Comparison of ENCODE assay signal across 14 cellular contexts in the genomic region with DNA sequence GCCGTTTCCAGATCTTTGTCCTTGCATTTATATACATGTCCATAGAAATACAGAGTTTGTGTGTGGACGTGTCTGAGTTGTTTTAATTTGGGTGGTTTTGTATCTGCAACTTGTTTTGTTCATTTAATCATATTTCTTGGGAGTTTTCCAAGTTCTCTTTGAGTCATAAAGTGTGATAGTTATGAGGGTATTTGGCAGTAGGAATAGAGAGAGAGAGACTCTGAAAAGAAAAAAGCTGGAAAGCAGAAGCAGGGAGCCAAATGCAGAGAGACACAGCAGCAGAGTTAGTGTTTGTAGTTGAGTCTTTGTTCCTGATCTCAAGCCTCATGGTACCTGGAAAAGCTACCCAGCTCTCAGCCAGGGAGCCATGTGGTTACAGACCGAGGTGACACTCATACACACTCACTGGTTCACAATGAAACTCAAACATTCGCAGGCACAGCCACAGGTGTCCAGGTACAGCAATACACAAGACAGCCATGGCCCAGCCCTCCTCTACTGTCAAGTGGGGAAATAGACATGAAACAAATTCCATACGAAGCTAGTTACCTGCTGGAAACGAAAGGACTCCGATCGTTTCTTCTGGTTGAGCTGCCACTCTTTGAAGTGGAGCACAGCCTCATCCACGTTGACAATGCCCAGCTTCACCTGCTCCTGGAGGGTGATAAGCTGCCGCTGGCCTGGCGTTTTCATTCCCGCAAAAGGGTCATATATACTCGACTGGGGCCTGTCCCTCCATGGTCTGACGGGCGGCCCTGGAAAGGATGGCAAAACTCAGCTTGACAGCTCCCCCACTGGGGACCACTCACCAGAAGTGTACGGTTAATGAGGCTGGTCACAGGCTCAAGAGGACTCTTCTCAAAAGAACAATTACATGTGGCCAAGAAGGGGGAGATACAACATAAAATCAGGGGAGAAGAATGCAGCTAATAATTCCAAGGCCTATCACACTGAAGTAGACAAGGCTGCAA. TPM values are rescaled to one million over a fixed set of nuclear protein-coding genes. Genes with fewer than 3 reads are reported as not detected.
A peak's percentile ranks its signal among the peaks of the same experiment; 100 is the strongest.
DNase-seq lines count a peak whose midpoint lies in the region; ATAC-seq, FAIRE-seq and TF ChIP-seq lines count a peak whose summit lies in the region.
"Had no signal": no experiment of that assay in that cellular context is flagged by ENCODE, and none has a peak within 500 bp of the region (broad histone marks: within the 10 kb centered on the region; RNA-seq: fewer than 3 reads in every experiment).

No MANE protein-coding gene starts in this region.

- peak overlapping the region in 1 of 4 donors; percentile 54 for H3K27ac ChIP-seq in pancreas
- H3K27ac ChIP-seq: vagina had no signal

- peaks cover 19 to 20% (median 20%) of the 10 kb centered on the region in 3 donors for H3K4me1 ChIP-seq in pancreas
- H3K4me1 ChIP-seq: vagina had no signal

- no peak for TF ChIP-seq CTCF in fibroblast of the aortic adventitia (IDR thresholded peaks at IDR 0.05; ENCODE audit: insufficient read depth, low read length)
- TF ChIP-seq CTCF in pancreas (IDR thresholded peaks at IDR 0.05) = no peak

- intact Hi-C loops in pancreas (cut with DNase I) = no loop called here
- intact Hi-C loops in posterior cingulate gyrus (cut with DNase I) = no loop called here

- H3K9me3 ChIP-seq in pancreas = no peaks in the 10 kb centered on the region
- H3K9me3 ChIP-seq: vagina had no signal

- no peak for FAIRE-seq in pancreas (lab: Jason Lieb, UNC)
- FAIRE-seq: H54 had no signal

- 70 to 76% methylated on average over 16 of the region's 16 CpGs for WGBS in pancreas, 2 donors

- peaks cover 0 to 9% (median 0%) of the 10 kb centered on the region in 3 donors for H3K36me3 ChIP-seq in pancreas
- H3K36me3 ChIP-seq: vagina had no signal

- H3K27me3 ChIP-seq in pancreas = no peaks in the 10 kb centered on the region
- H3K27me3 ChIP-seq: vagina had no signal

- peak in 3 of 4 donors; percentile 14 to 33 (median 31) for ATAC-seq in pancreas
- ATAC-seq: esophagus mucosa had no signal

- H3K4me3 ChIP-seq in fibroblast of the aortic adventitia (ENCODE audit: low read depth, low read length) = no peak overlapping the region
- H3K4me3 ChIP-seq in pancreas = no peak overlapping the region
- H3K4me3 ChIP-seq: vagina had no signal

- DNase-seq in ELR (ENCODE audit: low read depth) (peak; percentile 35), NCI-H226 (peak; percentile 8), fibroblast of the aortic adventitia (ENCODE audit: low read depth) (peak; percentile 12), pancreas (no peak), posterior cingulate gyrus (no peak), kidney tubule cell (ENCODE audit: low spot score) (no peak), pons (ENCODE audit: low spot score) (no peak), GF-D8 (lab: John Stamatoyannopoulos, UW) (no peak)
- DNase-seq: cortex of kidney, Karpas-422, NCI-H2171 had no signal

RNA-seq across cellular contexts. Expression of a gene that starts 33.3 kb away (rescaled TPM):
- total RNA-seq in fibroblast of the aortic adventitia (ENCODE audit: low replicate concordance) (73.8 and 120 TPM in 2 replicates), pancreas (100 to 1,000 TPM in 2 of 6 donors, 10 to 100 TPM in 4; 54.4 to 110 (median 77.4) TPM)
- 10 to 100 TPM; 15.5 to 31.8 TPM for polyA plus RNA-seq in pancreas

Comparison
In these comparisons a context has a peak if more than half of its experiments do, and no peak if none do; other contexts are left out.
1. DNase-seq: peak in ELR (single experiment), NCI-H226 (single experiment) and fibroblast of the aortic adventitia (single experiment); none in pancreas (0 of 6), posterior cingulate gyrus (0 of 10), kidney tubule cell (single experiment), pons (single experiment) and GF-D8 (single experiment).